8 cellular contexts compared by ENCODE assay signal in the genomic region with DNA sequence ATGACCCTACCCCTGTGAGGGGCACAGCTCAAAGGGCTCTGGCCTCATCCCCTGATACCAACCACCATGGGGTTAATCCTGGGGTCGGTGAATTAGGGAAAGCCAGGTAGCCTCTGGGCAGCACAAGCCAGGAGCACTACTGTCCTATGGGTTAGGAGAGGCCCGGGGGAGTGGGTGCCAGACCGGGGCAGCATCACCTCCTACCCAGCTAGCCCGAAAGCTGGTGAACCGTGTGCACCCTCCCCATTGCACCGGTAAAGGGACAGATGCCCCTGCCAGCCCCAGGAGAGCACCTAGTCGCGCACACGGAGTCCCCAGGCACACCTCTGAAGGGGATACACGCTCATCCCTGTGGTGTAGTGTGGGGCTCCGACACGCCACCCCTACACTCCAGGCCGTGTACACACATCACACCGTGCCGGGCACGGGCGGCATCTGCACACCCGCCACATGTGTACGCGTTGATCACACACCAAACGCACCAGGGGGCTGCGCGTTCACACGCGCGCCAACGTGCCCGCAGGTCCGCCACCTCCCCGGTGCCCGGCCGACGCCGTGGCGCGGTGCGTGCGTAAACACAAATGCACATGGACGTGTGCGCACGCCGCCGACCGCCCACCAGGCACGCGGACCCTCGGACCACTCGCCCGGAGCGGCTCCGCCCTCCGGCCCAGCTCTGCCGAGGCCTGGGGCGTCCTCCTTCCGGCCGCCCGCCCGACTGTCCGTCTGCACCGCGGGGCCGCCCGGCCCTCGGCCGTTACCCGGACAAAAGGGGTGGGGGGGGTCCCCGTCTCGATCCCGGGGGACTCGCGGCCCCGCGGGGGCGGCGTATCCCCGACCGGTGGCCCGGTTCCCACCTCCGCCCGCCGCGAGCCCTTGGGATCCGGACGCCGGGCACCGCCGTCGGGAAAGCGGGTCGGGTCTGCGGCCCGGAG.
DNase-seq lines count a peak whose midpoint lies in the region; ATAC-seq and TF ChIP-seq lines count a peak whose summit lies in the region.

No MANE protein-coding gene starts in this region.

- peaks cover 0 to 8% of the 10 kb centered on the region in 2 experiments; a peak in 1 of 3 replicates for H3K36me3 ChIP-seq in HEK293 (ENCODE audit: control insufficient read depth in 2 of 2, insufficient read depth in 1 of 2, low read length in 2 of 2)
- peaks cover 3 to 7% of the 10 kb centered on the region in 2 donors for H3K36me3 ChIP-seq in duodenal mucosa (ENCODE audit: control insufficient read depth in 1 of 2, insufficient read depth in 2 of 2, low read length in 2 of 2)
- H3K36me3 ChIP-seq in mucosa of rectum (ENCODE audit: control insufficient read depth in 2 of 2, insufficient read depth in 2 of 2, low read length in 2 of 2), result no peaks in the 10 kb centered on the region
- peaks cover 11 to 16% (median 13%) of the 10 kb centered on the region in 3 donors for H3K36me3 ChIP-seq in tibial artery

- H3K9ac ChIP-seq in duodenal mucosa (ENCODE audit: low read depth in 1 of 2, low read length in 2 of 2) (peak overlapping the region; percentile 84 to 87), mucosa of rectum (ENCODE audit: low read depth in 1 of 2, low read length in 2 of 2) (peak overlapping the region; percentile 63 to 95)

- H3K4me3 ChIP-seq in AG10803 (ENCODE audit: low read length) (peak overlapping the region; percentile 85), HEK293 (ENCODE audit: low read depth, low read length) (peak overlapping the region; percentile 90), duodenal mucosa (ENCODE audit: low read depth in 1 of 2, low read length in 2 of 2) (peak overlapping the region; percentile 93 to 94), mucosa of rectum (ENCODE audit: low read length in 2 of 2) (peak overlapping the region; percentile 82 to 94), tibial artery (peak overlapping the region; percentile 65 to 79)

- H3K4me1 ChIP-seq in HEK293 (ENCODE audit: control insufficient read depth, insufficient read depth, low read length), result no peaks in the 10 kb centered on the region; the same call in 1 of the 2 replicates
- peaks cover 30 to 43% of the 10 kb centered on the region in 2 donors for H3K4me1 ChIP-seq in duodenal mucosa (ENCODE audit: control insufficient read depth in 1 of 2, insufficient read depth in 2 of 2, low read length in 2 of 2)
- H3K4me1 ChIP-seq in mucosa of rectum (ENCODE audit: control insufficient read depth in 2 of 2, insufficient read depth in 2 of 2, low read length in 2 of 2), result peaks cover 31 to 37% of the 10 kb centered on the region in 2 donors
- peaks cover 0 to 72% (median 62%) of the 10 kb centered on the region in 4 donors for H3K4me1 ChIP-seq in tibial artery

- H3K27ac ChIP-seq in HEK293 (ENCODE audit: extremely low read depth, low read depth, low read length) (peak overlapping the region; percentile 95), duodenal mucosa (ENCODE audit: low read depth, low read length) (peak overlapping the region; percentile 75), mucosa of rectum (ENCODE audit: low read depth in 2 of 2, low read length in 2 of 2) (peak overlapping the region; percentile 82 to 91), tibial artery (peak overlapping the region; percentile 96 to 99)

- H3K9me3 ChIP-seq in HEK293 (ENCODE audit: control insufficient read depth, insufficient read depth, low read depth, low read length), result no peaks in the 10 kb centered on the region
- H3K9me3 ChIP-seq in duodenal mucosa (ENCODE audit: control insufficient read depth in 1 of 2, low read length in 2 of 2), result no peaks in the 10 kb centered on the region
- H3K9me3 ChIP-seq in mucosa of rectum (ENCODE audit: control insufficient read depth in 2 of 2, low read length in 2 of 2), result no peaks in the 10 kb centered on the region
- no peaks in the 10 kb centered on the region for H3K9me3 ChIP-seq in tibial artery

- DNase-seq in AG10803 (ENCODE audit: low read depth), result peak; percentile 25
- DNase-seq in UCSD-AML1 (lab: John Stamatoyannopoulos, UW; ENCODE audit: unreplicated experiment), result peak; percentile 35
- peak in 1 of 2 donors; percentile 71 for DNase-seq in tibial artery

- no peak for TF ChIP-seq CTCF in AG10803 (conservative IDR thresholded peaks at IDR 0.05; ENCODE audit: low read length)
- TF ChIP-seq CTCF in HEK293 (tag by site-specific recombination; IDR thresholded peaks at IDR 0.05), result peak; percentile 52
- no peak for TF ChIP-seq CTCF in tibial artery (IDR thresholded peaks at IDR 0.05)

- POLR2A ChIA-PET in HEK293 (lab: Yijun Ruan, JAX), result interaction anchor here (1.0 to 3.6 kb wide), 3 partner anchors 11 to 344 kb away, joined by 3 to 31 read pairs (median 3); a partner anchor contains a TSS

- no peaks in the 10 kb centered on the region for H3K27me3 ChIP-seq in duodenal mucosa (ENCODE audit: control insufficient read depth in 1 of 2, insufficient read depth in 2 of 2, low read length in 2 of 2)
- no peaks in the 10 kb centered on the region for H3K27me3 ChIP-seq in mucosa of rectum (ENCODE audit: control insufficient read depth in 2 of 2, insufficient read depth in 2 of 2, low read length in 2 of 2)
- no peaks in the 10 kb centered on the region for H3K27me3 ChIP-seq in tibial artery

- ATAC-seq in HG02763 (IDR thresholded peaks at IDR 0.05; ENCODE audit: unreplicated experiment) (no peak), HG03280 (IDR thresholded peaks at IDR 0.05; ENCODE audit: unreplicated experiment) (no peak)

- intact Hi-C loops in tibial artery (cut with DNase I; ENCODE audit: low total_unique reads), result loop anchor here (10.0 kb wide), 1 partner anchor 139 kb away; a partner anchor contains a TSS

- CTCF ChIA-PET in HEK293 (lab: Yijun Ruan, JAX), result interaction anchor here (0.6 to 1.6 kb wide), 5 partner anchors 10 to 107 kb away, joined by 3 to 4 read pairs (median 4); no protein-coding TSS in a partner anchor

TF ChIP-seq in HEK293, 187 proteins besides CTCF, POLR2A, EP300 and RAD21 (continues in another document):
- TF ChIP-seq ZNF157 (tag by site-specific recombination; IDR thresholded peaks at IDR 0.05) (no peak), ZNF600 (tag by site-specific recombination; IDR thresholded peaks at IDR 0.05) (peak; percentile 67), ZNF37A (tag by site-specific recombination; IDR thresholded peaks at IDR 0.05) (no peak), ZNF561 (tag by site-specific recombination; IDR thresholded peaks at IDR 0.05; ENCODE audit: borderline replicate concordance) (peak; percentile 46; the same call in 1 of the 2 replicates), KLF1 (tag by site-specific recombination; IDR thresholded peaks at IDR 0.05) (peak; percentile 45; the same call in 1 of the 2 replicates), ZNF19 (tag by site-specific recombination; IDR thresholded peaks at IDR 0.05; ENCODE audit: low read depth) (no peak), SP2 (tag by site-specific recombination; IDR thresholded peaks at IDR 0.05) (peak; percentile 19)
- TF ChIP-seq, protein P1, sequence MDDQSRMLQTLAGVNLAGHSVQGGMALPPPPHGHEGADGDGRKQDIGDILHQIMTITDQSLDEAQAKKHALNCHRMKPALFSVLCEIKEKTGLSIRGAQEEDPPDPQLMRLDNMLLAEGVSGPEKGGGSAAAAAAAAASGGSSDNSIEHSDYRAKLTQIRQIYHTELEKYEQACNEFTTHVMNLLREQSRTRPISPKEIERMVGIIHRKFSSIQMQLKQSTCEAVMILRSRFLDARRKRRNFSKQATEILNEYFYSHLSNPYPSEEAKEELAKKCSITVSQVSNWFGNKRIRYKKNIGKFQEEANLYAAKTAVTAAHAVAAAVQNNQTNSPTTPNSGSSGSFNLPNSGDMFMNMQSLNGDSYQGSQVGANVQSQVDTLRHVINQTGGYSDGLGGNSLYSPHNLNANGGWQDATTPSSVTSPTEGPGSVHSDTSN (CRISPR knock-in tag; IDR thresholded peaks at IDR 0.05), result peak; percentile 40; the same call in 1 of the 2 replicates
- TF ChIP-seq, protein P2, sequence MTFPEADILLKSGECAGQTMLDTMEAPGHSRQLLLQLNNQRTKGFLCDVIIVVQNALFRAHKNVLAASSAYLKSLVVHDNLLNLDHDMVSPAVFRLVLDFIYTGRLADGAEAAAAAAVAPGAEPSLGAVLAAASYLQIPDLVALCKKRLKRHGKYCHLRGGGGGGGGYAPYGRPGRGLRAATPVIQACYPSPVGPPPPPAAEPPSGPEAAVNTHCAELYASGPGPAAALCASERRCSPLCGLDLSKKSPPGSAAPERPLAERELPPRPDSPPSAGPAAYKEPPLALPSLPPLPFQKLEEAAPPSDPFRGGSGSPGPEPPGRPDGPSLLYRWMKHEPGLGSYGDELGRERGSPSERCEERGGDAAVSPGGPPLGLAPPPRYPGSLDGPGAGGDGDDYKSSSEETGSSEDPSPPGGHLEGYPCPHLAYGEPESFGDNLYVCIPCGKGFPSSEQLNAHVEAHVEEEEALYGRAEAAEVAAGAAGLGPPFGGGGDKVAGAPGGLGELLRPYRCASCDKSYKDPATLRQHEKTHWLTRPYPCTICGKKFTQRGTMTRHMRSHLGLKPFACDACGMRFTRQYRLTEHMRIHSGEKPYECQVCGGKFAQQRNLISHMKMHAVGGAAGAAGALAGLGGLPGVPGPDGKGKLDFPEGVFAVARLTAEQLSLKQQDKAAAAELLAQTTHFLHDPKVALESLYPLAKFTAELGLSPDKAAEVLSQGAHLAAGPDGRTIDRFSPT (tag by site-specific recombination; IDR thresholded peaks at IDR 0.05), result peak; percentile 92
- TF ChIP-seq, protein P3, sequence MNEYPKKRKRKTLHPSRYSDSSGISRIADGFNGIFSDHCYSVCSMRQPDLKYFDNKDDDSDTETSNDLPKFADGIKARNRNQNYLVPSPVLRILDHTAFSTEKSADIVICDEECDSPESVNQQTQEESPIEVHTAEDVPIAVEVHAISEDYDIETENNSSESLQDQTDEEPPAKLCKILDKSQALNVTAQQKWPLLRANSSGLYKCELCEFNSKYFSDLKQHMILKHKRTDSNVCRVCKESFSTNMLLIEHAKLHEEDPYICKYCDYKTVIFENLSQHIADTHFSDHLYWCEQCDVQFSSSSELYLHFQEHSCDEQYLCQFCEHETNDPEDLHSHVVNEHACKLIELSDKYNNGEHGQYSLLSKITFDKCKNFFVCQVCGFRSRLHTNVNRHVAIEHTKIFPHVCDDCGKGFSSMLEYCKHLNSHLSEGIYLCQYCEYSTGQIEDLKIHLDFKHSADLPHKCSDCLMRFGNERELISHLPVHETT (tag by site-specific recombination; IDR thresholded peaks at IDR 0.05), result 0 out of 2 replicates have a peak, but pooled peaks have one; percentile 14
